13 cellular contexts compared by ENCODE assay signal in genomic region chr10:31700222-31700621, GRCh38.
DNase-seq lines count a peak whose midpoint lies in the region; ATAC-seq and TF ChIP-seq lines count a peak whose summit lies in the region.
"Had no signal": no experiment of that assay in that cellular context is flagged by ENCODE, and none has a peak within 500 bp of the region (broad histone marks: within the 10 kb centered on the region; RNA-seq: fewer than 3 reads in every experiment).

No MANE protein-coding gene starts in this region.

- intact Hi-C loops in ascending aorta (cut with DNase I) (no loop called here), left ventricle myocardium inferior (cut with micrococcal nuclease) (loop anchor here (10.0 kb wide), 1 partner anchor 55 kb away; no protein-coding TSS in a partner anchor)

- no peak overlapping the region for H3K27ac Mint-ChIP-seq in activated CD8-positive, alpha-beta memory T cell treated with anti-CD3 and anti-CD28 coated beads, Interleukin-2, amount 10 ng/mL, durations not matched to agents 7 days and 5 days

- no peak for ATAC-seq in activated CD8-positive, alpha-beta memory T cell treated with anti-CD3 and anti-CD28 coated beads, Interleukin-2, amount 10 ng/mL, durations not matched to agents 7 days and 5 days
- no peak for ATAC-seq in HG02981 (IDR thresholded peaks at IDR 0.05; ENCODE audit: unreplicated experiment)
- ATAC-seq in HG03280 (IDR thresholded peaks at IDR 0.05; ENCODE audit: unreplicated experiment): no peak
- ATAC-seq: esophagus mucosa, pancreas had no signal

- no peak overlapping the region for H3K27ac ChIP-seq in ACC112 (ENCODE audit: low read depth, low read length)
- H3K27ac ChIP-seq in ascending aorta: peak overlapping the region; percentile 98 to 99
- peak overlapping the region; percentile 98 for H3K27ac ChIP-seq in left ventricle myocardium inferior (replicated peaks)
- peak overlapping the region; percentile 17 for H3K27ac ChIP-seq in rectal smooth muscle tissue (ENCODE audit: low read depth, low read length)

- no peak overlapping the region for H3K4me3 ChIP-seq in ACC112 (ENCODE audit: low read depth, low read length)
- H3K4me3 ChIP-seq in ascending aorta: no peak overlapping the region
- no peak overlapping the region for H3K4me3 ChIP-seq in left ventricle myocardium inferior
- no peak overlapping the region for H3K4me3 ChIP-seq in rectal smooth muscle tissue (ENCODE audit: low read length)
- H3K4me3 ChIP-seq: pancreas had no signal

- CTCF ChIA-PET in activated CD8-positive, alpha-beta memory T cell treated with anti-CD3 and anti-CD28 coated beads, Interleukin-2, amount 10 ng/mL, durations not matched to agents 7 days and 5 days (lab: Charles Lee): no interaction called here

- peaks cover 2% of the 10 kb centered on the region for H3K4me1 Mint-ChIP-seq in activated CD8-positive, alpha-beta memory T cell treated with anti-CD3 and anti-CD28 coated beads, Interleukin-2, amount 10 ng/mL, durations not matched to agents 7 days and 5 days

- H3K9me3 Mint-ChIP-seq in activated CD8-positive, alpha-beta memory T cell treated with anti-CD3 and anti-CD28 coated beads, Interleukin-2, amount 10 ng/mL, durations not matched to agents 7 days and 5 days (ENCODE audit: low read depth): peaks cover 3% of the 10 kb centered on the region

- H3K27me3 Mint-ChIP-seq in activated CD8-positive, alpha-beta memory T cell treated with anti-CD3 and anti-CD28 coated beads, Interleukin-2, amount 10 ng/mL, durations not matched to agents 7 days and 5 days: peaks cover 7% of the 10 kb centered on the region

- DNase-seq in ascending aorta (ENCODE audit: low spot score in 2 of 2) (no peak), left ventricle myocardium inferior (no peak), NCI-H748 treated with DMSO at 0.1 percent for 48 hours (lab: John Stamatoyannopoulos, UW) (no peak)
- no peak for DNase-seq in activated CD8-positive, alpha-beta memory T cell treated with anti-CD3 and anti-CD28 coated beads, Interleukin-2, amount 10 ng/mL, durations not matched to agents 7 days and 5 days
- DNase-seq: activated T-cell treated with anti-CD3 and anti-CD28 coated beads, Interleukin-2, amount 50 U/mL, for 48 hours; DND-41; NCI-H187 treated with DMSO at 0.1 percent for 48 hours; pancreas had no signal

- H3K36me3 ChIP-seq in ACC112 (ENCODE audit: insufficient read depth, low read length): no peaks in the 10 kb centered on the region
- no peaks in the 10 kb centered on the region for H3K36me3 ChIP-seq in ascending aorta
- no peaks in the 10 kb centered on the region for H3K36me3 ChIP-seq in left ventricle myocardium inferior
- H3K36me3 ChIP-seq in rectal smooth muscle tissue (ENCODE audit: control insufficient read depth, insufficient read depth, low read length): no peaks in the 10 kb centered on the region
- H3K36me3 ChIP-seq: pancreas had no signal

- no peaks in the 10 kb centered on the region for H3K79me2 ChIP-seq in ACC112 (ENCODE audit: control insufficient read depth, insufficient read depth, low read length, unreplicated experiment)

- peaks cover 3% of the 10 kb centered on the region for H3K36me3 Mint-ChIP-seq in activated CD8-positive, alpha-beta memory T cell treated with anti-CD3 and anti-CD28 coated beads, Interleukin-2, amount 10 ng/mL, durations not matched to agents 7 days and 5 days

- H3K9ac ChIP-seq in rectal smooth muscle tissue (ENCODE audit: low read length): no peak overlapping the region

- no peaks in the 10 kb centered on the region for H3K27me3 ChIP-seq in ACC112 (ENCODE audit: insufficient read depth, low read length)
- no peaks in the 10 kb centered on the region for H3K27me3 ChIP-seq in ascending aorta
- H3K27me3 ChIP-seq in left ventricle myocardium inferior (ENCODE audit: low read depth): no peaks in the 10 kb centered on the region
- no peaks in the 10 kb centered on the region for H3K27me3 ChIP-seq in rectal smooth muscle tissue (ENCODE audit: control insufficient read depth, insufficient read depth, low read length)
- H3K27me3 ChIP-seq: pancreas had no signal

- peak overlapping the region; percentile 17 for H2AFZ ChIP-seq in ACC112 (ENCODE audit: low read length, unreplicated experiment)

- H3K4me1 ChIP-seq in ACC112 (ENCODE audit: control insufficient read depth, insufficient read depth, low read length, unreplicated experiment): peaks cover 33% of the 10 kb centered on the region
- peaks cover 13 to 52% of the 10 kb centered on the region in 2 donors for H3K4me1 ChIP-seq in ascending aorta
- H3K4me1 ChIP-seq in left ventricle myocardium inferior: peaks cover 69% of the 10 kb centered on the region
- peaks cover 29% of the 10 kb centered on the region for H3K4me1 ChIP-seq in rectal smooth muscle tissue (ENCODE audit: control insufficient read depth, insufficient read depth, low read length)
- H3K4me1 ChIP-seq: pancreas had no signal

- no peak for TF ChIP-seq CTCF in ascending aorta (IDR thresholded peaks at IDR 0.05)
- no peak for TF ChIP-seq CTCF in left ventricle myocardium inferior (IDR thresholded peaks at IDR 0.05; ENCODE audit: borderline replicate concordance)

- H3K9me3 ChIP-seq in ascending aorta (no peaks in the 10 kb centered on the region), left ventricle myocardium inferior (replicated peaks) (peaks cover 5% of the 10 kb centered on the region)
- H3K9me3 ChIP-seq: pancreas had no signal

- no peak overlapping the region for H3K4me3 Mint-ChIP-seq in activated CD8-positive, alpha-beta memory T cell treated with anti-CD3 and anti-CD28 coated beads, Interleukin-2, amount 10 ng/mL, durations not matched to agents 7 days and 5 days
